8 cellular contexts compared by ENCODE assay signal in the genomic region with DNA sequence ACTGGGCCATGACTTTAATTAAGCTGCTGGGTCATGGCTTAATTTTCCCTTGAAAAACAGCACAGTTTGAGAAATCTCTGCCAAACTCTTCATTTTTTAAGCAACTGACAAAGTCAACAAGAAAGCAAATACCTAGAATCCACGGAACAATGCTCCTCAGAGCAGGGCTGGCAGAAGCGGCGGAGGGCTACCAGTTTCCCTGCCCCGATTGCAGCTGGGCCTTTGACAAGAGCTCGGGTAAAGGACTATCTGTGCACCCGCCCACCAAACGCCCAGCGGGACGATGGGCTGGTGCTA. TPM values are rescaled to one million over a fixed set of nuclear protein-coding genes. Genes with fewer than 3 reads are reported as not detected.
DNase-seq lines count a peak whose midpoint lies in the region; ATAC-seq and TF ChIP-seq lines count a peak whose summit lies in the region.

No MANE protein-coding gene starts in this region.

- no peak for TF ChIP-seq POLR2A in stomach (IDR thresholded peaks at IDR 0.05)

- DNase-seq in Right ventricle myocardium superior (peak; percentile 69), cardiac septum (ENCODE audit: low spot score) (no peak), stomach (peak; percentile 39)
- DNase-seq in activated naive CD8-positive, alpha-beta T cell treated with anti-CD3 and anti-CD28 coated beads, Interleukin-2, amount 50 U/mL, for 24 hours: no peak
- no peak for DNase-seq in activated CD4-positive, CD25-positive, alpha-beta regulatory T cell treated with anti-CD3 and anti-CD28 coated beads, Interleukin-2, amount 50 U/mL, for 72 hours

- H3K4me3 ChIP-seq in iPS-20b (ENCODE audit: low read length): peak overlapping the region; percentile 80
- H3K4me3 ChIP-seq in stomach: peak overlapping the region; percentile 80 to 93 (median 86)

- H3K27ac ChIP-seq in iPS-20b (ENCODE audit: low read length) (no peak overlapping the region), stomach (peak overlapping the region; percentile 94 to 99 (median 97))

- no peaks in the 10 kb centered on the region for H3K36me3 ChIP-seq in iPS-20b (ENCODE audit: insufficient read depth, low read depth, low read length)
- H3K36me3 ChIP-seq in stomach: no peaks in the 10 kb centered on the region

- TF ChIP-seq EP300 in stomach (IDR thresholded peaks at IDR 0.05): no peak

- TF ChIP-seq CTCF in stomach (IDR thresholded peaks at IDR 0.05): no peak

- H3K9me3 Mint-ChIP-seq in activated naive CD8-positive, alpha-beta T cell treated with anti-CD3 and anti-CD28 coated beads, Interleukin-2, amount 50 U/mL, for 24 hours: no peaks in the 10 kb centered on the region

- H3K9me3 ChIP-seq in iPS-20b (ENCODE audit: insufficient read depth, low read depth, low read length): no peaks in the 10 kb centered on the region
- no peaks in the 10 kb centered on the region for H3K9me3 ChIP-seq in stomach

- peaks cover 45% of the 10 kb centered on the region for H3K27me3 Mint-ChIP-seq in activated naive CD8-positive, alpha-beta T cell treated with anti-CD3 and anti-CD28 coated beads, Interleukin-2, amount 50 U/mL, for 24 hours

- 0 to 1% (median 0%) methylated on average over 9 of the region's 9 CpGs for WGBS in stomach, 5 donors

- ATAC-seq in Right ventricle myocardium superior (ENCODE audit: poor library complexity) (no peak), HG03159 (IDR thresholded peaks at IDR 0.05; ENCODE audit: unreplicated experiment) (no peak), GM21381 (IDR thresholded peaks at IDR 0.05; ENCODE audit: unreplicated experiment) (no peak)
- ATAC-seq in activated naive CD8-positive, alpha-beta T cell treated with anti-CD3 and anti-CD28 coated beads, Interleukin-2, amount 50 U/mL, for 24 hours: no peak

- H3K4me1 ChIP-seq in iPS-20b (ENCODE audit: insufficient read depth, low read length) (peaks cover 35% of the 10 kb centered on the region), stomach (peaks cover 18 to 62% (median 47%) of the 10 kb centered on the region in 4 donors)

- peak overlapping the region; percentile 42 for H3K27ac Mint-ChIP-seq in activated naive CD8-positive, alpha-beta T cell treated with anti-CD3 and anti-CD28 coated beads, Interleukin-2, amount 50 U/mL, for 24 hours

- peak overlapping the region; percentile 79 for H3K4me3 Mint-ChIP-seq in activated naive CD8-positive, alpha-beta T cell treated with anti-CD3 and anti-CD28 coated beads, Interleukin-2, amount 50 U/mL, for 24 hours

- H3K27me3 ChIP-seq in iPS-20b (ENCODE audit: insufficient read depth, low read length) (no peaks in the 10 kb centered on the region), stomach (no peaks in the 10 kb centered on the region)

- peaks cover 23% of the 10 kb centered on the region for H3K4me1 Mint-ChIP-seq in activated naive CD8-positive, alpha-beta T cell treated with anti-CD3 and anti-CD28 coated beads, Interleukin-2, amount 50 U/mL, for 24 hours

- H3K36me3 Mint-ChIP-seq in activated naive CD8-positive, alpha-beta T cell treated with anti-CD3 and anti-CD28 coated beads, Interleukin-2, amount 50 U/mL, for 24 hours (ENCODE audit: low read depth): no peaks in the 10 kb centered on the region

- intact Hi-C loops in Right ventricle myocardium superior (cut with DNase I): loop anchor here (10.0 kb wide), 1 partner anchor 70 kb away; no protein-coding TSS in a partner anchor
- intact Hi-C loops in cardiac septum (cut with DNase I): loop anchor here (2.0 to 10.0 kb wide), 2 partner anchors 46 to 70 kb away; no protein-coding TSS in a partner anchor
- intact Hi-C loops in stomach (cut with DNase I; ENCODE audit: low total_unique reads): no loop called here

- peak overlapping the region; percentile 64; the same call in 1 of the 2 replicates for H3K9ac ChIP-seq in iPS-20b (ENCODE audit: low read depth, low read length)

RNA-seq across cellular contexts. Expression of gene GOLIM4, which starts 1.2 kb away (rescaled TPM):
- total RNA-seq in Right ventricle myocardium superior (52.6 TPM), cardiac septum (88.8 TPM), stomach (100 to 1,000 TPM in 1 of 5 donors, 10 to 100 TPM in 4; 23.7 to 102 (median 44.4) TPM)
- polyA plus RNA-seq in stomach: 10 to 100 TPM in 1 of 3 donors, 1 to 10 TPM in 2; 7.6 to 11.7 (median 9.0) TPM

Comparison
In these comparisons a context has a peak if more than half of its experiments do, and no peak if none do; other contexts are left out.
1. DNase-seq: peak in Right ventricle myocardium superior (single experiment) and stomach (single experiment); none in cardiac septum (single experiment), activated naive CD8-positive, alpha-beta T cell treated with anti-CD3 and anti-CD28 coated beads, Interleukin-2, amount 50 U/mL, for 24 hours (single experiment) and activated CD4-positive, CD25-positive, alpha-beta regulatory T cell treated with anti-CD3 and anti-CD28 coated beads, Interleukin-2, amount 50 U/mL, for 72 hours (single experiment).